Comparison of ENCODE assay signal across 8 cellular contexts in the genomic region with DNA sequence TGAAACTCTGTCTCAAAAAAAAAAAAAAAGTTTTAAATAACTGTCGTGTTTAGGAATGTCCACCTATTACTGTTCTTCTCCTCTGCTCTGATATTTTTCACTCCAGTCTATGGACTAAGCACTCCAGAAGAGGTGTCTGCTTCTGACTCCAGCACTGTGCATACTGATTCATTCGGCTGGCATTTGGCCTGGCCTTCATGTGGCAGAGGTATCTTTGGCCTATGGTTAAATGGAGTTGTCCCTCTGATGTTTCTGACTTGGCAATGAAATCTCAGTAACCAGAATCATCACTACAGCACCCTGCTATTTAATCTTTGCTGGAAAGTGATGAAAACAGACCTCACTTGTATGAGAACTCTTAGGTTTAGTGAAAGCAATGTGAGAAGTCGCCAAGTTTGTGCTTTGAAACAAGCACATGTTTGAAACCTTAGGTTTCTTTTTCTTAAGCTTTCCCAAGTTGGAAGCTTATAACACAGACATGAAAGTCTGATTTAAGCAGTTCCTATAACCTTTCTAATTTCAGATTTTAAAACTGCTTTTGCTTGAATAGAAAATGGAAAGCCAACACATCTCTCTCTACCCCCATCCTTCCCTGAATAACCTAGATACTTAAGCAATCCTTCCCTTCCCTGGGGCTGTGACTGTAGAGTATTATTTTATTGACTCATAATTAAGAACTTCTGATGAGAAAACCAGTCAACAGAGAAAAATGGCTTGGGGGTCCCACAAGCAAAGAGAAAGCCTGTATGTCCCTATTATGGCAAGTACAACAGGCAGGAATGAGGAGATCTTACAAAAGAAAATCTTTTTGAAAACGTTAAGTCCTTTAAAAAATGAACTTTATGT.
DNase-seq lines count a peak whose midpoint lies in the region; ATAC-seq, FAIRE-seq and TF ChIP-seq lines count a peak whose summit lies in the region.

No MANE protein-coding gene starts in this region.

- H3K27ac Mint-ChIP-seq in CD14-positive monocyte (peak overlapping the region; percentile 68 to 91 (median 74)), IgD-negative memory B cell (peak overlapping the region in 1 of 3 donors; percentile 40), nephron (peak overlapping the region; percentile 71 to 86 (median 77))

- H3K4me3 Mint-ChIP-seq in CD14-positive monocyte (peak overlapping the region in 1 of 2 donors; percentile 22), IgD-negative memory B cell (peak overlapping the region in 3 of 4 donors; percentile 29 to 83 (median 35)), nephron (peak overlapping the region in 1 of 3 experiments; percentile 7)

- H3K4me3 ChIP-seq in kidney (ENCODE audit: low read length in 2 of 2) = no peak overlapping the region

- DNase-seq in CD14-positive monocyte (ENCODE audit: low spot score) = no peak
- peak in 3 of 61 donors; percentile 2 to 16 (median 7) for DNase-seq in caudate nucleus (lab: John Stamatoyannopoulos, UW)
- DNase-seq in NCI-H510A treated with DMSO at 0.1 percent for 48 hours (lab: John Stamatoyannopoulos, UW) = no peak
- no peak for DNase-seq in kidney
- DNase-seq in SHP77 (lab: John Stamatoyannopoulos, UW) = no peak

- H3K9ac ChIP-seq in kidney (ENCODE audit: low read length in 2 of 2) = no peak overlapping the region

- H3K4me1 Mint-ChIP-seq in CD14-positive monocyte (peaks cover 28% of the 10 kb centered on the region), IgD-negative memory B cell (peaks cover 40 to 49% (median 42%) of the 10 kb centered on the region in 3 donors), nephron (peaks cover 45% of the 10 kb centered on the region)

- H3K36me3 Mint-ChIP-seq in CD14-positive monocyte (no peaks in the 10 kb centered on the region), IgD-negative memory B cell (peaks cover 3% of the 10 kb centered on the region), nephron (ENCODE audit: low read depth) (peaks cover 12% of the 10 kb centered on the region)

- FAIRE-seq in kidney (lab: Jason Lieb, UNC) = no peak

- H3K9me3 ChIP-seq in kidney (ENCODE audit: control insufficient read depth in 1 of 2, low read length in 2 of 2) = no peaks in the 10 kb centered on the region

- peaks cover 0 to 2% (median 0%) of the 10 kb centered on the region in 7 donors for H3K9me3 Mint-ChIP-seq in CD14-positive monocyte
- H3K9me3 Mint-ChIP-seq in IgD-negative memory B cell = no peaks in the 10 kb centered on the region
- H3K9me3 Mint-ChIP-seq in nephron = no peaks in the 10 kb centered on the region

- H3K36me3 ChIP-seq in kidney (ENCODE audit: control insufficient read depth in 1 of 2, insufficient read depth in 2 of 2, low read length in 2 of 2) = no peaks in the 10 kb centered on the region

- no peak for ATAC-seq in GM18520 (IDR thresholded peaks at IDR 0.05; ENCODE audit: unreplicated experiment)

- H3K27ac ChIP-seq in caudate nucleus (ENCODE audit: low read depth, low read length) (peak overlapping the region; percentile 9), kidney (ENCODE audit: low read depth in 2 of 2, low read length in 2 of 2) (no peak overlapping the region)

- TF ChIP-seq CTCF in CD14-positive monocyte (IDR thresholded peaks at IDR 0.05) (no peak), nephron (IDR thresholded peaks at IDR 0.05; ENCODE audit: unreplicated experiment in 3 of 3) (no peak), kidney (IDR thresholded peaks at IDR 0.05; ENCODE audit: borderline replicate concordance, extremely low read depth, insufficient read depth) (no peak)

- intact Hi-C loops in CD14-positive monocyte (cut with micrococcal nuclease) = no loop called here
- intact Hi-C loops in kidney (cut with DNase I) = no loop called here

- H3K4me1 ChIP-seq in kidney (ENCODE audit: control insufficient read depth in 1 of 2, insufficient read depth in 1 of 2, low read depth in 1 of 2, low read length in 2 of 2) = peaks cover 2 to 12% of the 10 kb centered on the region in 2 donors

- H3K27me3 Mint-ChIP-seq in CD14-positive monocyte (ENCODE audit: low read depth in 3 of 3) (no peaks in the 10 kb centered on the region), IgD-negative memory B cell (peaks cover 2% of the 10 kb centered on the region), nephron (ENCODE audit: low read depth) (no peaks in the 10 kb centered on the region)
